ENCODE assay signal across 24 cellular contexts in the genomic region with DNA sequence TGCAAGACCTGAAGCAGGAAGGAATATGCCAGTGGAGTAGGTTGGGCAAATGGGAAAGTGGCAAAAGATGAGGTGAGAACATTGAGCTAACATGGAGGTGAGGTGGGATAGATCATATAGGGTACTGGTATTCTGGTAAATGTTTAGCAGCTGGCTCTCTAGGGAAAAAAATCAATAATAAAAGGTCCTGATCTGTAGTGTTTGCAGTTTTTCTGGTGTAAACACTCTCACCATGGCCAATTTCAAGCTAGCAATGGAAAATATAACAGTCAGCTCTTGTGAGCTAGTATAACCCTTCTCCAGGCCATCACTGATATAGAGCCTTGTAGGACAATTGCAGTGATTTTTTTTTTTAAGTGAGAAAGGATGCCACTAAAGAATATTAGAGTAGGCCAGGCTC.
"Had no signal": no experiment of that assay in that cellular context is flagged by ENCODE, and none has a peak within 500 bp of the region (broad histone marks: within the 10 kb centered on the region; RNA-seq: fewer than 3 reads in every experiment).

No MANE protein-coding gene starts in this region.

- H3K4me2 ChIP-seq: hepatocyte had no signal

- H3K27ac ChIP-seq: coronary artery, dorsolateral prefrontal cortex, esophagus muscularis mucosa, foreskin keratinocyte, gastroesophageal sphincter, heart left ventricle, hepatocyte, left lung, lower lobe of right lung had no signal

- H3K27me3 ChIP-seq: dorsolateral prefrontal cortex, esophagus muscularis mucosa, foreskin keratinocyte, gastroesophageal sphincter, heart left ventricle, hepatocyte, left lung had no signal

- H3K79me2 ChIP-seq: hepatocyte had no signal

- H3K4me3 ChIP-seq: coronary artery, dorsolateral prefrontal cortex, esophagus muscularis mucosa, gastroesophageal sphincter, heart left ventricle, hepatocyte, left lung, lower lobe of right lung, mucosa of descending colon had no signal

- ATAC-seq: foreskin keratinocyte, gastroesophageal sphincter, heart left ventricle, left colon, left lung, left ventricle myocardium superior, lower lobe of right lung, mucosa of descending colon had no signal

- H3K9me3 ChIP-seq: esophagus muscularis mucosa, gastroesophageal sphincter, heart left ventricle, left lung, lower lobe of right lung, mucosa of descending colon had no signal

- DNase-seq: dermis blood vessel endothelial cell; dorsolateral prefrontal cortex; effector CD4-positive, alpha-beta T cell; effector memory CD4-positive, alpha-beta T cell; foreskin keratinocyte; heart left ventricle; hypothalamus; immature natural killer cell; islet precursor cell; kidney; kidney glomerular epithelial cell; left colon; left lung; left ventricle myocardium superior; lower lobe of right lung; mesenchymal stem cell; mucosa of descending colon; naive B cell had no signal

- H2AFZ ChIP-seq: hepatocyte had no signal

- H3K36me3 ChIP-seq: lower lobe of right lung had no signal

- H3K4me1 ChIP-seq: esophagus muscularis mucosa, gastroesophageal sphincter, heart left ventricle, left lung, lower lobe of right lung had no signal

- FAIRE-seq: colon, endothelial cell of umbilical vein had no signal
